9 cellular contexts compared by ENCODE assay signal in genomic region chrX:33726281-33727160, GRCh38.
DNase-seq lines count a peak whose midpoint lies in the region; FAIRE-seq and TF ChIP-seq lines count a peak whose summit lies in the region.
"Had no signal": no experiment of that assay in that cellular context is flagged by ENCODE, and none has a peak within 500 bp of the region (broad histone marks: within the 10 kb centered on the region; RNA-seq: fewer than 3 reads in every experiment).

No MANE protein-coding gene starts in this region.

- no peak overlapping the region for H2BK120ac ChIP-seq in mesendoderm (ENCODE audit: low read depth, low read length)

- H3K9me2 ChIP-seq in MM.1S (replicated peaks; ENCODE audit: insufficient read depth, low read length) = no peaks in the 10 kb centered on the region

- H3K23ac ChIP-seq in mesendoderm (ENCODE audit: low read length) = no peak overlapping the region

- no peaks in the 10 kb centered on the region for H3K9me3 ChIP-seq in MM.1S (replicated peaks; ENCODE audit: insufficient read depth, low read length)
- H3K9me3 ChIP-seq in endothelial cell of umbilical vein (replicated peaks; ENCODE audit: control insufficient read depth, insufficient read depth, low read length) = no peaks in the 10 kb centered on the region
- no peaks in the 10 kb centered on the region for H3K9me3 ChIP-seq in stomach
- H3K9me3 ChIP-seq in SJCRH30 (replicated peaks) = no peaks in the 10 kb centered on the region

- H3K56ac ChIP-seq in mesendoderm (ENCODE audit: low read length) = peak overlapping the region; percentile 44

- no peaks in the 10 kb centered on the region for H3K79me1 ChIP-seq in mesendoderm (ENCODE audit: low read length)

- no peak overlapping the region for H4K8ac ChIP-seq in mesendoderm (ENCODE audit: low read depth, low read length)

- TF ChIP-seq EP300 in stomach (IDR thresholded peaks at IDR 0.05) = no peak

- in situ Hi-C loops in GM13977 (cut with MboI; ENCODE audit: low pct_unique_long_range_greater_than_20kb, low sequenced_read_pairs, unreplicated experiment) = no loop called here

- H2BK5ac ChIP-seq in mesendoderm (ENCODE audit: low read length) = no peak overlapping the region

- H4K5ac ChIP-seq in mesendoderm (ENCODE audit: low read length) = no peak overlapping the region

- H3K27me3 ChIP-seq in MM.1S (replicated peaks; ENCODE audit: insufficient read depth, low read length) (no peaks in the 10 kb centered on the region), endothelial cell of umbilical vein (ENCODE audit: control insufficient read depth in 2 of 2, insufficient read depth in 2 of 2, low read length in 2 of 2) (no peaks in the 10 kb centered on the region), mesendoderm (ENCODE audit: insufficient read depth, low read length, poor library complexity) (no peaks in the 10 kb centered on the region), stomach (peaks cover 0 to 8% (median 0%) of the 10 kb centered on the region in 3 donors), SJCRH30 (no peaks in the 10 kb centered on the region)

- H2AK5ac ChIP-seq in mesendoderm (ENCODE audit: low read length) = no peak overlapping the region

- H3K79me2 ChIP-seq in MM.1S (ENCODE audit: low read length) (no peaks in the 10 kb centered on the region), endothelial cell of umbilical vein (ENCODE audit: control insufficient read depth, insufficient read depth, low read length) (no peaks in the 10 kb centered on the region), mesendoderm (ENCODE audit: control insufficient read depth, insufficient read depth, low read length) (no peaks in the 10 kb centered on the region)

- peak overlapping the region; percentile 68; the same call in 1 of the 2 replicates for H3K4me2 ChIP-seq in MM.1S (ENCODE audit: low read depth, low read length)
- H3K4me2 ChIP-seq in endothelial cell of umbilical vein (ENCODE audit: insufficient read depth, low read length) = peak overlapping the region; percentile 74
- H3K4me2 ChIP-seq in mesendoderm (ENCODE audit: low read length) = peak overlapping the region; percentile 10

- no peak for FAIRE-seq in endothelial cell of umbilical vein (lab: Jason Lieb, UNC)

- TF ChIP-seq CTCF in MM.1S (IDR thresholded peaks at IDR 0.05; ENCODE audit: low read length) (no peak), endothelial cell of umbilical vein (IDR thresholded peaks at IDR 0.05; ENCODE audit: extremely low read depth in 1 of 2, insufficient read depth in 1 of 2, low read depth in 1 of 2, low read length in 2 of 2) (no peak), stomach (IDR thresholded peaks at IDR 0.05) (no peak), GM13977 (IDR thresholded peaks at IDR 0.05; ENCODE audit: extremely low read depth, insufficient read depth, missing control alignments) (no peak)

- H2AFZ ChIP-seq in MM.1S (ENCODE audit: low read length) (no peak overlapping the region), endothelial cell of umbilical vein (ENCODE audit: low read depth, low read length) (peak overlapping the region; percentile 33)

- no peak overlapping the region for H3K4ac ChIP-seq in mesendoderm (ENCODE audit: low read depth, low read length)

- H3K18ac ChIP-seq in mesendoderm (ENCODE audit: low read length) = no peak overlapping the region

- dilution Hi-C loops in endothelial cell of umbilical vein (cut with MboI; ENCODE audit: extremely low pct_ligation_motif_present, low sequenced_read_pairs) = no loop called here

- CTCF ChIA-PET in endothelial cell of umbilical vein (lab: Charles Lee) = no interaction called here

- intact Hi-C loops in endothelial cell of umbilical vein (cut with micrococcal nuclease) = loop anchor here (2.0 kb wide), 1 partner anchor 574 kb away; no protein-coding TSS in a partner anchor
- intact Hi-C loops in stomach (cut with DNase I; ENCODE audit: low total_unique reads) = no loop called here

- no peaks in the 10 kb centered on the region for H3K36me3 ChIP-seq in MM.1S (replicated peaks; ENCODE audit: insufficient read depth, low read length)
- no peaks in the 10 kb centered on the region for H3K36me3 ChIP-seq in endothelial cell of umbilical vein (ENCODE audit: control insufficient read depth in 2 of 2, extremely low read depth in 1 of 2, insufficient read depth in 2 of 2, low read length in 2 of 2)
- no peaks in the 10 kb centered on the region for H3K36me3 ChIP-seq in mesendoderm (ENCODE audit: control insufficient read depth, insufficient read depth, low read length)
- H3K36me3 ChIP-seq in stomach = no peaks in the 10 kb centered on the region
- no peaks in the 10 kb centered on the region for H3K36me3 ChIP-seq in SJCRH30

- no peak for TF ChIP-seq POLR2A in endothelial cell of umbilical vein (IDR thresholded peaks at IDR 0.05; ENCODE audit: low read depth, low read length)
- no peak for TF ChIP-seq POLR2A in stomach (IDR thresholded peaks at IDR 0.05)

- H3K4me1 ChIP-seq in MM.1S (ENCODE audit: low read length) (no peaks in the 10 kb centered on the region), endothelial cell of umbilical vein (ENCODE audit: control insufficient read depth, extremely low read depth, insufficient read depth, low read length) (no peaks in the 10 kb centered on the region), mesendoderm (ENCODE audit: control insufficient read depth, low read depth, low read length) (no peaks in the 10 kb centered on the region), stomach (no peaks in the 10 kb centered on the region), SJCRH30 (no peaks in the 10 kb centered on the region)

- no peak for DNase-seq in MM.1S
- DNase-seq in endothelial cell of umbilical vein (ENCODE audit: low read depth, low spot score) = no peak
- no peak for DNase-seq in mesendoderm
- DNase-seq in stomach = no peak
- no peak for DNase-seq in GM13977 (ENCODE audit: low spot score)
- no peak for DNase-seq in SJCRH30
- no peak for DNase-seq in NCI-H1930 (lab: John Stamatoyannopoulos, UW)
- DNase-seq in stimulated activated CD8-positive, alpha-beta memory T cell treated with anti-CD3 and anti-CD28 coated beads, Interleukin-4, amount 100 ng/mL, for 48 hours = no peak
- DNase-seq: NCI-H774 had no signal

- H3K4me3 ChIP-seq in MM.1S (ENCODE audit: low read length) (no peak overlapping the region), endothelial cell of umbilical vein (replicated peaks in 1 of 3; ENCODE audit: insufficient read depth in 1 of 3, low read depth in 1 of 3, low read length in 3 of 3) (peak overlapping the region in 1 of 3 experiments; percentile 59), mesendoderm (ENCODE audit: low read length) (peak overlapping the region; percentile 27), stomach (peak overlapping the region; percentile 29 to 40 (median 39)), SJCRH30 (no peak overlapping the region)

- H2BK15ac ChIP-seq in mesendoderm (replicated peaks; ENCODE audit: low read depth) = no peak overlapping the region

- WGBS in mesendoderm (ENCODE audit: extremely low coverage, insufficient coverage, low lambda C conversion rate) = no CpG with 5 or more reads among the region's 45 CpGs
- whole genome bisulfite sequencing in stomach, 5 donors = 9 to 37% (median 24%) methylated on average over 2 to 45 of the region's 45 CpGs

- no peaks in the 10 kb centered on the region for H3F3A ChIP-seq in MM.1S (ENCODE audit: insufficient read depth, low read length)

- H3K27ac ChIP-seq in MM.1S (ENCODE audit: low read length) (no peak overlapping the region), endothelial cell of umbilical vein (ENCODE audit: insufficient read depth, low read depth, low read length) (no peak overlapping the region), mesendoderm (ENCODE audit: low read depth, low read length) (no peak overlapping the region), stomach (peak overlapping the region in 3 of 5 donors; percentile 27 to 41 (median 35)), SJCRH30 (no peak overlapping the region)

- POLR2A ChIA-PET in endothelial cell of umbilical vein (lab: Charles Lee) = no interaction called here

- H4K20me1 ChIP-seq in MM.1S (ENCODE audit: insufficient read depth, low read length) (no peaks in the 10 kb centered on the region), endothelial cell of umbilical vein (replicated peaks; ENCODE audit: control insufficient read depth, extremely low read depth, insufficient read depth, low read length) (no peaks in the 10 kb centered on the region)

- H3K9ac ChIP-seq in MM.1S (ENCODE audit: low read length) = no peak overlapping the region
- no peak overlapping the region for H3K9ac ChIP-seq in endothelial cell of umbilical vein (replicated peaks; ENCODE audit: extremely low read depth, insufficient read depth, low read length)
- peak overlapping the region; percentile 40 for H3K9ac ChIP-seq in mesendoderm (ENCODE audit: low read length)

- H3K9me1 ChIP-seq in endothelial cell of umbilical vein (replicated peaks; ENCODE audit: control insufficient read depth, extremely low read depth, insufficient read depth, low read length) = no peaks in the 10 kb centered on the region

- BruUV-seq in endothelial cell of umbilical vein (replicated peaks; lab: Mats Ljungman, UMichigan) = no TSS peak

TF ChIP-seq in endothelial cell of umbilical vein, 7 proteins besides CTCF, POLR2A, EP300 and RAD21:
- TF ChIP-seq JUN (IDR thresholded peaks at IDR 0.05; ENCODE audit: borderline replicate concordance, insufficient read depth, insufficient read length, low read depth) (no peak), FOS (IDR thresholded peaks at IDR 0.05; ENCODE audit: borderline replicate concordance, insufficient read depth, low read length) (no peak), MYC (IDR thresholded peaks at IDR 0.05; ENCODE audit: low read depth, low read length) (no peak), POLR2AphosphoS5 (IDR thresholded peaks at IDR 0.05; ENCODE audit: insufficient read depth, low read depth, low read length) (no peak), EZH2 (IDR thresholded peaks at IDR 0.05; ENCODE audit: borderline replicate concordance, low read depth, low read length, severe bottlenecking) (no peak), MAX (IDR thresholded peaks at IDR 0.05; ENCODE audit: insufficient read depth, insufficient read length) (no peak), GATA2 (IDR thresholded peaks at IDR 0.05; ENCODE audit: insufficient read depth, insufficient read length, low read depth, low read length) (no peak)
TF ChIP-seq in endothelial cell of umbilical vein: peak in this region for 0.

Comparison
In these comparisons a context has a peak if more than half of its experiments do, and no peak if none do; other contexts are left out.
1. H3K27ac ChIP-seq: peak in stomach (3 of 5); none in MM.1S (single experiment), endothelial cell of umbilical vein (single experiment), mesendoderm (single experiment) and SJCRH30 (single experiment).
2. H3K4me2 ChIP-seq: peak in every context shown above with its lines; median percentile 74 in endothelial cell of umbilical vein; 68 in MM.1S; 10 in mesendoderm.
3. H3K4me3 ChIP-seq: peak in mesendoderm (single experiment) and stomach (4 of 4); none in MM.1S (single experiment) and SJCRH30 (single experiment).